ENCODE assay signal across 9 cellular contexts in genomic region chr6:129730477-129731165, GRCh38. TPM values are rescaled to one million over a fixed set of nuclear protein-coding genes. Genes with fewer than 3 reads are reported as not detected.
DNase-seq lines count a peak whose midpoint lies in the region; ATAC-seq and TF ChIP-seq lines count a peak whose summit lies in the region.
"Had no signal": no experiment of that assay in that cellular context is flagged by ENCODE, and none has a peak within 500 bp of the region (broad histone marks: within the 10 kb centered on the region; RNA-seq: fewer than 3 reads in every experiment).

No MANE protein-coding gene starts in this region.

- CTCF ChIA-PET in A673 (lab: Charles Lee), result interaction anchor here (1.3 kb wide), 1 partner anchor 17 kb away, joined by 3 read pairs; no protein-coding TSS in a partner anchor

- TF ChIP-seq POLR2A in sigmoid colon (IDR thresholded peaks at IDR 0.05), result no peak

- H3K36me3 ChIP-seq in A673 (ENCODE audit: insufficient read depth, low read length, poor library complexity, severe bottlenecking) (no peaks in the 10 kb centered on the region), sigmoid colon (no peaks in the 10 kb centered on the region)

- H3K4me3 ChIP-seq in A673 (ENCODE audit: low read depth, low read length, poor library complexity, severe bottlenecking), result no peak overlapping the region
- H3K4me3 ChIP-seq in GM12865 (ENCODE audit: low read depth, low read length), result no peak overlapping the region
- H3K4me3 ChIP-seq in sigmoid colon, result no peak overlapping the region

- POLR2A ChIA-PET in A673 (lab: Charles Lee; ENCODE audit: low non-redundant PET), result interaction anchor here (0.7 kb wide), 1 partner anchor 130 kb away, joined by 4 read pairs; no protein-coding TSS in a partner anchor

- no peaks in the 10 kb centered on the region for H3K9me3 ChIP-seq in A673 (ENCODE audit: low read depth, low read length, poor library complexity, severe bottlenecking)
- H3K9me3 ChIP-seq in sigmoid colon, result no peaks in the 10 kb centered on the region

- peak; percentile 79 for ATAC-seq in HG03354 (IDR thresholded peaks at IDR 0.05; ENCODE audit: poor library complexity, severe bottlenecking, unreplicated experiment)
- no peak for ATAC-seq in GM19328 (IDR thresholded peaks at IDR 0.05; ENCODE audit: unreplicated experiment)

- intact Hi-C loops in A673 (cut with micrococcal nuclease; ENCODE audit: unreplicated experiment) (loop anchor here (1.0 kb wide), 1 partner anchor 132 kb away; no protein-coding TSS in a partner anchor), sigmoid colon (cut with DNase I) (loop anchor here (5.0 kb wide), 1 partner anchor 133 kb away; no protein-coding TSS in a partner anchor)

- H3K4me1 ChIP-seq in A673 (ENCODE audit: insufficient read depth, low read length, poor library complexity, severe bottlenecking), result no peaks in the 10 kb centered on the region
- H3K4me1 ChIP-seq in sigmoid colon, result no peaks in the 10 kb centered on the region

- TF ChIP-seq CTCF in A673 (conservative IDR thresholded peaks at IDR 0.05; ENCODE audit: low read depth, low read length) (peak; percentile 58), GM12865 (IDR thresholded peaks at IDR 0.05; ENCODE audit: insufficient read depth, low read depth, low read length, missing control alignments) (peak; percentile 41), sigmoid colon (IDR thresholded peaks at IDR 0.05) (peak in 3 of 4 experiments; percentile 15 to 39 (median 26))

- no peak for TF ChIP-seq EP300 in sigmoid colon (IDR thresholded peaks at IDR 0.05)

- 29 to 50% methylated on average over 8 of the region's 8 CpGs for WGBS in sigmoid colon, 2 donors

- H3K27me3 ChIP-seq in A673 (replicated peaks; ENCODE audit: insufficient read depth, low read depth, low read length, poor library complexity) (no peaks in the 10 kb centered on the region), sigmoid colon (no peaks in the 10 kb centered on the region)

- DNase-seq in A673 (ENCODE audit: low spot score) (peak; percentile 35), GM12865 (ENCODE audit: low read depth) (peak; percentile 70), SW480 (ENCODE audit: low spot score) (peak; percentile 28), fibroblast of peridontal ligament (ENCODE audit: extremely low read depth) (peak; percentile 31), sigmoid colon (no peak), HK-2 (ENCODE audit: unreplicated experiment) (no peak)
- DNase-seq: left cardiac atrium had no signal

- BruUV-seq in A673 (replicated peaks; lab: Mats Ljungman, UMichigan), result no TSS peak

- no peak overlapping the region for H3K27ac ChIP-seq in A673 (ENCODE audit: low read depth, low read length, poor library complexity, severe bottlenecking)
- no peak overlapping the region for H3K27ac ChIP-seq in sigmoid colon

RNA-seq across cellular contexts. Expression of gene ARHGAP18, which starts 20.6 kb away (rescaled TPM):
- total RNA-seq in A673 (2021), result 12.7 and 14.2 TPM in 2 replicates
- total RNA-seq in sigmoid colon, result 10 to 100 TPM in 2 of 4 donors, 1 to 10 TPM in 2; 9.2 to 16.9 (median 10.0) TPM
- polyA plus RNA-seq in sigmoid colon, result 10 to 100 TPM in 2 of 3 donors, 1 to 10 TPM in 1; 9.2 to 16.0 (median 13.8) TPM

Comparison
In these comparisons a context has a peak if more than half of its experiments do, and no peak if none do; other contexts are left out.
1. DNase-seq: peak in A673 (single experiment), GM12865 (single experiment), SW480 (single experiment) and fibroblast of peridontal ligament (single experiment); none in sigmoid colon (single experiment) and HK-2 (single experiment).
2. Peak in every context shown above with its lines, with median percentiles within 50 percentile points of each other: CTCF ChIP-seq.